ENCODE assay signal across 8 cellular contexts in genomic region chrX:48676893-48677270, GRCh38. TPM values are rescaled to one million over a fixed set of nuclear protein-coding genes. Genes with fewer than 3 reads are reported as not detected.
A peak's percentile ranks its signal among the peaks of the same experiment; 100 is the strongest.
DNase-seq lines count a peak whose midpoint lies in the region; ATAC-seq and TF ChIP-seq lines count a peak whose summit lies in the region.

No MANE protein-coding gene starts in this region.

- peak overlapping the region; percentile 69 for H3K4me2 ChIP-seq in PC-9

- peak overlapping the region; percentile 57 for H3K9ac ChIP-seq in muscle layer of colon (ENCODE audit: low read length)

- BruUV-seq in PC-9 (replicated peaks; lab: Mats Ljungman, UMichigan), result no TSS peak

- H3K4me3 ChIP-seq in PC-9 (peak overlapping the region; percentile 60), dorsolateral prefrontal cortex (peak overlapping the region; percentile 40 to 85 (median 71)), muscle layer of colon (ENCODE audit: low read depth in 1 of 2, low read length in 2 of 2) (peak overlapping the region; percentile 42 to 59)

- no peaks in the 10 kb centered on the region for H3K79me2 ChIP-seq in PC-9 (ENCODE audit: low read depth)

- H3K9me3 ChIP-seq in PC-9 (ENCODE audit: insufficient read depth, low read depth) (no peaks in the 10 kb centered on the region), muscle layer of colon (ENCODE audit: low read length) (no peaks in the 10 kb centered on the region)

- intact Hi-C loops in PC-9 (cut with micrococcal nuclease; ENCODE audit: unreplicated experiment), result no loop called here
- intact Hi-C loops in dorsolateral prefrontal cortex (cut with DNase I), result loop anchor here in 1 of 2 donors (2.0 kb wide), 1 partner anchor 18 kb away; no protein-coding TSS in a partner anchor

- TF ChIP-seq CTCF in PC-9 (conservative IDR thresholded peaks at IDR 0.05) (no peak), dorsolateral prefrontal cortex (IDR thresholded peaks at IDR 0.05 in 54 of 56, conservative IDR thresholded peaks at IDR 0.05 in 2 of 56; ENCODE audit: low read depth in 1 of 56, partially characterized antibody in 56 of 56) (peak in 1 of 56 donors; percentile 1), GM20000 (IDR thresholded peaks at IDR 0.05; ENCODE audit: extremely low read depth, missing control alignments) (no peak)

- H3K9me2 ChIP-seq in PC-9 (ENCODE audit: insufficient read depth), result no peaks in the 10 kb centered on the region

- CTCF ChIA-PET in PC-9 (lab: Charles Lee), result interaction anchor here (0.6 kb wide), 1 partner anchor 366 kb away, joined by 13 read pairs; the partner anchor contains the start of gene TFE3

- H3K27ac ChIP-seq in PC-9 (no peak overlapping the region), dorsolateral prefrontal cortex (peak overlapping the region in 55 of 59 donors; percentile 16 to 88 (median 81)), muscle layer of colon (ENCODE audit: low read depth, low read length) (peak overlapping the region; percentile 57)

- H3K27me3 ChIP-seq in PC-9 (ENCODE audit: insufficient read depth, low read depth), result no peaks in the 10 kb centered on the region
- H3K27me3 ChIP-seq in dorsolateral prefrontal cortex, result peaks cover 0 to 70% (median 9%) of the 10 kb centered on the region in 45 donors
- H3K27me3 ChIP-seq in muscle layer of colon (ENCODE audit: control insufficient read depth in 1 of 2, insufficient read depth in 2 of 2, low read length in 2 of 2), result peaks cover 0 to 4% of the 10 kb centered on the region in 2 donors

- peak overlapping the region; percentile 68 for H2AFZ ChIP-seq in PC-9

- H3K36me3 ChIP-seq in PC-9 (ENCODE audit: low read depth), result no peaks in the 10 kb centered on the region
- no peaks in the 10 kb centered on the region for H3K36me3 ChIP-seq in muscle layer of colon (ENCODE audit: insufficient read depth, low read length)

- H4K20me1 ChIP-seq in PC-9 (ENCODE audit: insufficient read depth), result no peaks in the 10 kb centered on the region

- DNase-seq in COLO668 (lab: John Stamatoyannopoulos, UW; ENCODE audit: unreplicated experiment) (peak; percentile 41), PC-9 (peak in 1 of 2 experiments; percentile 1), dorsolateral prefrontal cortex (peak in 1 of 10 donors; percentile 5), GM20000 (ENCODE audit: low spot score) (no peak), NOMO-1 (lab: John Stamatoyannopoulos, UW; ENCODE audit: unreplicated experiment in 2 of 2) (no peak)

- POLR2A ChIA-PET in PC-9 (lab: Charles Lee; ENCODE audit: unreplicated experiment), result interaction anchor here (0.6 kb wide), 1 partner anchor 282 kb away, joined by 5 read pairs; no protein-coding TSS in a partner anchor

- no peaks in the 10 kb centered on the region for H3K4me1 ChIP-seq in PC-9 (replicated peaks; ENCODE audit: insufficient read depth)
- H3K4me1 ChIP-seq in muscle layer of colon (ENCODE audit: insufficient read depth, low read length), result peaks cover 8% of the 10 kb centered on the region

- H3F3A ChIP-seq in PC-9 (ENCODE audit: insufficient read depth, low read depth), result no peaks in the 10 kb centered on the region

- ATAC-seq in GM21825 (IDR thresholded peaks at IDR 0.05; ENCODE audit: unreplicated experiment) (peak; percentile 29), HG03565 (IDR thresholded peaks at IDR 0.05; ENCODE audit: unreplicated experiment) (no peak)

RNA-seq across cellular contexts. Expression of gene WAS, which starts 6.7 kb away (rescaled TPM):
- total RNA-seq in PC-9 (2021) (0.22 TPM in 1 of 2 replicates, not detected in the other), dorsolateral prefrontal cortex (10 to 100 TPM in 13 of 120 experiments, 1 to 10 TPM in 107; 1.6 to 19.4 (median 5.3) TPM)

RNA-seq across cellular contexts. Expression of gene SUV39H1, which starts 19.7 kb away (rescaled TPM):
- total RNA-seq in PC-9 (2021) (10.5 and 11.7 TPM in 2 replicates), dorsolateral prefrontal cortex (10 to 100 TPM in 3 of 120 experiments, 1 to 10 TPM in 117; 2.4 to 11.8 (median 6.3) TPM)
